Comparison of ENCODE assay signal across 30 cellular contexts in the genomic region with DNA sequence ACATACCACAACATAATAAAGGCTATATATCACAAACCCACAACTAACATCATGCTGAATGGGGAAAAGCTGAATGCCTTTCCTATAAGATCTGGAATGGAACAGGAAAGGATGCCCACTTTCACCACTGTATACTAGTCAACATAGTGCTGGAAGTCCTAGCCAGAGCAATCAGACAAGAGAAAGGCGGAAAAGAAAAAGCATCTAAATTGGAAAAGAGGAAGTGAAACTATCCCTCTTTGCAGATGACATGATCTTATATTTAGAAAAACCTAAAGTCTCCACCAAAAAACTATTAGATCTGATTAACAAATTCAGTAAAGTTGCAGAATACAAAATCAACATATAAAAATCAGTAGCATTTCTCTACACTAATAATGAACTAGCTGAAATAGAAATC.
"Had no signal": no experiment of that assay in that cellular context is flagged by ENCODE, and none has a peak within 500 bp of the region (broad histone marks: within the 10 kb centered on the region; RNA-seq: fewer than 3 reads in every experiment).

No MANE protein-coding gene starts in this region.

- H3K9me3 ChIP-seq: breast epithelium, colonic mucosa, lower lobe of right lung, mucosa of descending colon, right lobe of liver, stomach, suprapubic skin, tibial nerve had no signal

- ATAC-seq: activated CD4-positive, alpha-beta T cell treated with anti-CD3 and anti-CD28 coated beads for 36 hours; effector memory CD8-positive, alpha-beta T cell; esophagus mucosa; left lobe of liver; lower lobe of right lung; mucosa of descending colon; right lobe of liver; stimulated activated memory B cell treated with anti-CD40 and anti-IgM and Interleukin-4, amounts not matched to agents 10 μg/mL and 1 μg/mL and 100 μg/mL, for 72 hours; WTC11 had no signal

- H3K4me1 ChIP-seq: breast epithelium, colonic mucosa, lower lobe of right lung, right lobe of liver, stomach, suprapubic skin, tibial nerve had no signal

- H3K27me3 ChIP-seq: breast epithelium, colonic mucosa, dorsolateral prefrontal cortex, hepatocyte, right lobe of liver, stomach, tibial nerve had no signal

- H3K27ac ChIP-seq: breast epithelium, colonic mucosa, dorsolateral prefrontal cortex, hepatocyte, lower lobe of right lung, right lobe of liver, skin epidermis, stomach, suprapubic skin, tibial nerve had no signal

- H3K4me3 ChIP-seq: breast epithelium, colonic mucosa, dorsolateral prefrontal cortex, hepatocyte, lower lobe of right lung, mucosa of descending colon, right lobe of liver, skin epidermis, stomach, suprapubic skin, tibial nerve had no signal

- H3K4me2 ChIP-seq: hepatocyte had no signal

- DNase-seq: activated CD4-positive, alpha-beta T cell treated with anti-CD3 and anti-CD28 coated beads for 36 hours; activated CD4-positive, alpha-beta T cell treated with anti-CD3 and anti-CD28 coated beads, Interleukin-2, amount 50 U/mL, for 4 hours; activated CD8-positive, alpha-beta memory T cell treated with anti-CD3 and anti-CD28 coated beads for 24 hours; activated naive CD4-positive, alpha-beta T cell treated with anti-CD3 and anti-CD28 coated beads for 36 hours; activated naive CD8-positive, alpha-beta T cell treated with anti-CD3 and anti-CD28 coated beads, Interleukin-2, amount 10 ng/mL, durations not matched to agents 7 days and 5 days; activated T-cell treated with anti-CD3 and anti-CD28 coated beads, Interleukin-2, amount 50 U/mL, for 48 hours; amniotic stem cell; colonic mucosa; dorsolateral prefrontal cortex; effector memory CD8-positive, alpha-beta T cell; foreskin melanocyte; glutamatergic neuron; immature natural killer cell; lower lobe of right lung; mesendoderm; mucosa of descending colon; nucleus accumbens; posterior cingulate gyrus; right lobe of liver; stimulated activated CD4-positive, alpha-beta T cell treated with anti-CD3 and anti-CD28 coated beads, Interleukin-2, amount 100 ng/mL, for 24 hours; stomach had no signal

- H3K36me3 ChIP-seq: breast epithelium, colonic mucosa, lower lobe of right lung, right lobe of liver, stomach, suprapubic skin, tibial nerve had no signal
